In the genomic region with DNA sequence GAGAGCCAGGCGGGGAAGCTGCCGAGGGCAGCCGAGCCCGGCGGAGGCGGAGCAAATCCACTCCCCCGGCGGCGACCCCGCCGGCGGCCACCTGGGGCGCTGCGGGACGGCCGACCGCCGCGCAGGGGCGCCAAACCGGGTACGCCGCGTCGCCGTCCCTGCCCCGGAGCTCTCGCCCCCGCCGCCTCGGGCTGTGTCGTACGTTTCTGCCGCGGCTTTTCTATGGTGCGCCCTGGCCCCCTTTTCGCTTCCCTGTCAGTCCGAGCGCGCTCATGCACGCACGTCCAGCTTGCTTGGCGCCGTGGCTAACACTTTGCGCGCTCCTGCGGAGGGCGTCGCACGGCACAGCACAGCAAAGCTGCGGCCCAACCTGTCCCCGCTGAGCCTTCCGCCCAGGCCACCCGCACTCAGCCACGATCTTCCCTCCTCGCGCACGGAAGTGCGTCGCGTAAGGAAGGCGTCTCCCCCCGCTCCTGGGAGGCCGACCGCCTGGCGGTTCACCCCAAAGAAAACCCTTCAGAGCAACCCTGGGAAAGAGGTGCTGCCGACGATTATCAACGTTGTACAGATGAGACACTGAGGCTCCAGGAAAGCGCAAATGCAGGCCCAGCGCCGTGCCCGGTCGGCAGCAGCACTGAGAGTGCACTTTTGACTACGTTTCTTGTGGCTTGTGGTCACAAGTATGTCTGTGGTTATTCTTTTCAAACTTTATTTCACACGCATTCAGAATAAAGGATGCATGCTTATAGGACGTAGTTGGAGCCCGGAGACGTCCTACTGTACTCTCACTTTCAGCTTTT, we compare ENCODE assay signal across 8 cellular contexts. TPM values are rescaled to one million over a fixed set of nuclear protein-coding genes. Genes with fewer than 3 reads are reported as not detected.
DNase-seq lines count a peak whose midpoint lies in the region; ATAC-seq and TF ChIP-seq lines count a peak whose summit lies in the region.

A gene (minus strand): TSS at position 48 of the 800 bp plus-strand sequence. CDS start 1,857 bp downstream, outside the sequence.

- peak within 1 kb of the TSS in 1 of 2 experiments; percentile 98 for H3K14ac ChIP-seq in mesenchymal stem cell (ENCODE audit: low read length in 2 of 2)

- peak within 1 kb of the TSS; percentile 96 to 98 for H3K18ac ChIP-seq in mesenchymal stem cell (ENCODE audit: low read depth in 1 of 2, low read length in 2 of 2)

- H3K4me2 ChIP-seq in mesenchymal stem cell (ENCODE audit: low read length, poor library complexity, severe bottlenecking), result peak within 1 kb of the TSS; percentile 64

- DNase-seq in COLO668 (lab: John Stamatoyannopoulos, UW; ENCODE audit: unreplicated experiment), result peak; percentile 97
- DNase-seq in HL-60 (ENCODE audit: low read depth in 1 of 2, low spot score in 1 of 2), result peak; percentile 85 to 92
- peak; percentile 34 for DNase-seq in NK-92 (lab: John Stamatoyannopoulos, UW; ENCODE audit: unreplicated experiment)
- DNase-seq in activated CD8-positive, alpha-beta memory T cell treated with anti-CD3 and anti-CD28 coated beads for 1 hour (ENCODE audit: extremely low read depth in 1 of 2, low read depth in 1 of 2), result peak; percentile 68 to 82
- peak; percentile 78 to 83 (median 81) for DNase-seq in effector memory CD4-positive, alpha-beta T cell
- DNase-seq in mesenchymal stem cell, result peak; percentile 94
- peak; percentile 85 for DNase-seq in stimulated activated CD8-positive, alpha-beta memory T cell treated with anti-CD3 and anti-CD28 coated beads, Interleukin-12 subunit alpha, Interleukin-12 subunit beta, amount 100 ng/mL, for 4 hours (ENCODE audit: low read depth)

- TF ChIP-seq CTCF in HL-60 (IDR thresholded peaks at IDR 0.05; ENCODE audit: insufficient read depth, low read length), result peak; percentile 63

- no peaks in the 10 kb centered on the region for H3K9me3 ChIP-seq in effector memory CD4-positive, alpha-beta T cell (ENCODE audit: control insufficient read depth, low read length)
- H3K9me3 ChIP-seq in mesenchymal stem cell (ENCODE audit: control insufficient read depth, low read length), result no peaks in the 10 kb centered on the region

- H2AFZ ChIP-seq in mesenchymal stem cell (ENCODE audit: low read depth, low read length), result peak within 1 kb of the TSS; percentile 93

- H3K4me3 ChIP-seq in HL-60 (replicated peaks; ENCODE audit: insufficient read depth, low read length), result peak within 1 kb of the TSS; percentile 57
- H3K4me3 ChIP-seq in effector memory CD4-positive, alpha-beta T cell (ENCODE audit: insufficient read depth, low read depth, low read length, poor library complexity, severe bottlenecking), result peak within 1 kb of the TSS; percentile 82
- peak within 1 kb of the TSS; percentile 82 to 90 for H3K4me3 ChIP-seq in mesenchymal stem cell (ENCODE audit: insufficient read depth in 1 of 2, low read depth in 1 of 2, low read length in 2 of 2)

- no peaks in the 10 kb centered on the region for H3K79me1 ChIP-seq in mesenchymal stem cell (replicated peaks; ENCODE audit: low read length, poor library complexity, severe bottlenecking)

- peak within 1 kb of the TSS; percentile 98 for H4K91ac ChIP-seq in mesenchymal stem cell (ENCODE audit: low read length)

- H3K9ac ChIP-seq in mesenchymal stem cell (ENCODE audit: low read length), result peak within 1 kb of the TSS; percentile 98

- H2AK5ac ChIP-seq in mesenchymal stem cell (ENCODE audit: low read length, severe bottlenecking), result peak within 1 kb of the TSS; percentile 75

- peak within 1 kb of the TSS; percentile 0 to 57 for H2BK12ac ChIP-seq in mesenchymal stem cell (ENCODE audit: low read length in 2 of 2)

- H2BK5ac ChIP-seq in mesenchymal stem cell (ENCODE audit: low read depth, low read length, poor library complexity, severe bottlenecking), result peak within 1 kb of the TSS; percentile 91

- peak within 1 kb of the TSS; percentile 91 to 94 for H3K4ac ChIP-seq in mesenchymal stem cell (ENCODE audit: low read depth in 1 of 2, low read length in 2 of 2)

- WGBS in mesenchymal stem cell, result under 1% methylated on average over 73 of the region's 79 CpGs

- H3K27me3 ChIP-seq in HL-60 (ENCODE audit: insufficient read depth, poor library complexity, severe bottlenecking) (no peaks in the 10 kb centered on the region), mesenchymal stem cell (ENCODE audit: control insufficient read depth in 1 of 2, insufficient read depth in 1 of 2, low read length in 2 of 2) (no peaks in the 10 kb centered on the region)
- no peaks in the 10 kb centered on the region for H3K27me3 ChIP-seq in effector memory CD4-positive, alpha-beta T cell (replicated peaks; ENCODE audit: control insufficient read depth, insufficient read depth, low read length, poor library complexity, severe bottlenecking)

- peak within 1 kb of the TSS; percentile 97 for H3K27ac ChIP-seq in HL-60 (replicated peaks)
- H3K27ac ChIP-seq in effector memory CD4-positive, alpha-beta T cell (ENCODE audit: insufficient read depth, low read length, poor library complexity, severe bottlenecking), result peak within 1 kb of the TSS; percentile 99
- H3K27ac ChIP-seq in mesenchymal stem cell (ENCODE audit: low read length, poor library complexity, severe bottlenecking), result peak within 1 kb of the TSS; percentile 91

- peak within 1 kb of the TSS; percentile 27 to 98 for H3K23ac ChIP-seq in mesenchymal stem cell (ENCODE audit: low read length in 2 of 2)

- H3K36me3 ChIP-seq in effector memory CD4-positive, alpha-beta T cell (ENCODE audit: control insufficient read depth, insufficient read depth, low read length), result peaks cover 5% of the 10 kb centered on the region
- H3K36me3 ChIP-seq in mesenchymal stem cell (ENCODE audit: control insufficient read depth in 1 of 2, insufficient read depth in 2 of 2, low read depth in 1 of 2, low read length in 2 of 2), result peaks cover 0 to 18% of the 10 kb centered on the region in 2 experiments

- peak within 1 kb of the TSS; percentile 99 for H4K8ac ChIP-seq in mesenchymal stem cell (ENCODE audit: low read length)

- H2BK15ac ChIP-seq in mesenchymal stem cell (ENCODE audit: low read depth, poor library complexity, severe bottlenecking), result peak within 1 kb of the TSS; percentile 80

- H2BK120ac ChIP-seq in mesenchymal stem cell (ENCODE audit: low read depth, low read length), result peak within 1 kb of the TSS; percentile 12

- peak; percentile 67 for ATAC-seq in GM19463 (IDR thresholded peaks at IDR 0.05; ENCODE audit: unreplicated experiment)

- H3K4me1 ChIP-seq in effector memory CD4-positive, alpha-beta T cell (ENCODE audit: control insufficient read depth, insufficient read depth, low read length, poor library complexity, severe bottlenecking), result peaks cover 19% of the 10 kb centered on the region
- H3K4me1 ChIP-seq in mesenchymal stem cell (ENCODE audit: control insufficient read depth, insufficient read depth, low read depth, low read length), result peaks cover 3% of the 10 kb centered on the region

RNA-seq across cellular contexts. Expression of the gene that starts here (rescaled TPM):
- 44.7 TPM for polyA plus RNA-seq in mesenchymal stem cell (2013, experiment 1 of 2)
- 42.1 TPM for polyA plus RNA-seq in mesenchymal stem cell (2013, experiment 2 of 2)

Comparison
In these comparisons a context has a peak if more than half of its experiments do, and no peak if none do; other contexts are left out.
1. Peak in every context shown above with its lines: DNase-seq, ATAC-seq, H3K4me3 ChIP-seq and H3K27ac ChIP-seq.
2. DNase-seq: peak in every context shown above with its lines; median percentile 97 in COLO668; 94 in mesenchymal stem cell; 88 in HL-60; 85 in stimulated activated CD8-positive, alpha-beta memory T cell treated with anti-CD3 and anti-CD28 coated beads, Interleukin-12 subunit alpha, Interleukin-12 subunit beta, amount 100 ng/mL, for 4 hours; 81 in effector memory CD4-positive, alpha-beta T cell; 75 in activated CD8-positive, alpha-beta memory T cell treated with anti-CD3 and anti-CD28 coated beads for 1 hour; 34 in NK-92.